ENCODE assay signal across 22 cellular contexts in the genomic region with DNA sequence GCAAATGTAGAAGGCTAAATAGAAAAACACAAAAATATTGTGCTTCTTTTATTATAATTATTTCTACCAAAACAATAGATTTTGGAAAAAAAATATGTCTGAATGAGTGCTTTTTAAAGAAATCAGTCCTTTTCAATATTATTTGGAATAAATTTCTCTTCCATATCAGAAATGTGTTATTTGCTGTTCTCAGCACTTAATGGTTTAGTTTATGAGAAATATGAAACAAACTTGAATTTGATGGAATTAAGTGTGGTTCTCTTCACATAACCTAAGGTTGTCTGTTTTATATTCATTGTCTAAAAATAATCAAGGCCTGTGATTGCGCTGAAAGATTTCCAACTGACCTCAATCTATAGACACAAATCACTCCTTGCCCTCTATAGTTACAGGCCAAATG.
"Had no signal": no experiment of that assay in that cellular context is flagged by ENCODE, and none has a peak within 500 bp of the region (broad histone marks: within the 10 kb centered on the region; RNA-seq: fewer than 3 reads in every experiment).

No MANE protein-coding gene starts in this region.

- H3K4me1 ChIP-seq: esophagus muscularis mucosa, foreskin keratinocyte, gastrocnemius medialis, heart right ventricle, left lung, lower lobe of right lung had no signal

- ATAC-seq: foreskin keratinocyte, gastrocnemius medialis, heart right ventricle, left cardiac atrium, left lung, left ventricle myocardium superior, lower lobe of right lung, mucosa of descending colon had no signal

- H3K36me3 ChIP-seq: esophagus muscularis mucosa, gastrocnemius medialis, heart right ventricle, left lung, lower lobe of right lung had no signal

- H3K9me3 ChIP-seq: gastrocnemius medialis, mucosa of descending colon had no signal

- DNase-seq: dermis blood vessel endothelial cell; dorsolateral prefrontal cortex; effector CD4-positive, alpha-beta T cell; effector memory CD4-positive, alpha-beta T cell; foreskin keratinocyte; gastrocnemius medialis; glutamatergic neuron; heart right ventricle; hippocampal formation; left cardiac atrium; left lung; left ventricle myocardium superior; lower lobe of right lung; mesenchymal stem cell; mucosa of descending colon; naive B cell had no signal

- H3K27me3 ChIP-seq: dorsolateral prefrontal cortex, esophagus muscularis mucosa, foreskin keratinocyte, gastrocnemius medialis, heart right ventricle, left lung had no signal

- H3K4me3 ChIP-seq: coronary artery, dorsolateral prefrontal cortex, esophagus muscularis mucosa, gastrocnemius medialis, heart right ventricle, left lung, lower lobe of right lung, mucosa of descending colon had no signal

- FAIRE-seq: colon, endothelial cell of umbilical vein, islet of Langerhans, keratinocyte had no signal

- H3K27ac ChIP-seq: coronary artery, dorsolateral prefrontal cortex, esophagus muscularis mucosa, foreskin keratinocyte, gastrocnemius medialis, heart right ventricle, left lung, lower lobe of right lung had no signal
